Comparison of ENCODE assay signal across 9 cellular contexts in the genomic region with DNA sequence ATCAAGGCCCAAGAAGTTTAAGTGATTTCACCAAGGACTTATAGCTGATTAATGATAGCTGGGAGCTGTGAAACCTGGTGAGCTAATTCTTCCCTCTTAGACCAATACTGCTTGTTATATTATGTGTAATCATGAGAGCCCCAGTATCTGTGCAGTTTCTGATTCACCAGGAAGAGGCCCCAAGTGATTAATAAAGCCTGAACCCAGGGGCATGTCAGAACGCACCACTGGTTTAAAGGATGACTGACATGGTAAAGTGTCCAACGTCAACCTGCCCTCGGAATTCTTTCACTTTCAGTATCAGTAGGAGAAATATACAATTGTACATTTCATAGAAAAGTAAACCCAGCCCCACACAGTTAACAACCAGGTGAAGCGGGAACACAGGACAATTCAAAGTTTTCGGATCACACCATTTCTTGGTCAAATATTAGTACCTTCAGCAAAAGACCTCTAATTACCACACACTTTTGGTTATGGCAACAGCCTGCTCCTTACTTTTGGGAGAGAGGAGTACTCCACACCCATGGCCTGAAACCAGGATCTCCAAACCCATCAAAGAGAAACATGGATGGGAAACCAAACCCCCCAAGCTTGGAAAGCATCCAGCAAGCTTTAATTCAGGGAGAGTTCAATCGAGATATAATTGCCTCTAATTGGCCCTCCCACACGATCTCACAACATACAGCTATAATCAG. TPM values are rescaled to one million over a fixed set of nuclear protein-coding genes. Genes with fewer than 3 reads are reported as not detected.
A peak's percentile ranks its signal among the peaks of the same experiment; 100 is the strongest.
DNase-seq lines count a peak whose midpoint lies in the region; ATAC-seq, FAIRE-seq and TF ChIP-seq lines count a peak whose summit lies in the region.
"Had no signal": no experiment of that assay in that cellular context is flagged by ENCODE, and none has a peak within 500 bp of the region (broad histone marks: within the 10 kb centered on the region; RNA-seq: fewer than 3 reads in every experiment).

No MANE protein-coding gene starts in this region.

- H3K27ac ChIP-seq in Panc1 (ENCODE audit: low read length), result peak overlapping the region; percentile 19; the same call in 1 of the 2 replicates
- H3K27ac ChIP-seq in coronary artery, result peak overlapping the region in 1 of 2 donors; percentile 38
- H3K27ac ChIP-seq in pancreas, result peak overlapping the region in 2 of 4 donors; percentile 53 to 57

- ATAC-seq in HG02623 (IDR thresholded peaks at IDR 0.05; ENCODE audit: unreplicated experiment) (peak; percentile 94), Panc1 (peak; percentile 80), pancreas (peak in 3 of 4 donors; percentile 69 to 85 (median 84))

- intact Hi-C loops in Panc1 (cut with micrococcal nuclease; ENCODE audit: unreplicated experiment) (no loop called here), pancreas (cut with DNase I) (no loop called here)

- TF ChIP-seq CTCF in Panc1 (IDR thresholded peaks at IDR 0.05) (no peak), coronary artery (IDR thresholded peaks at IDR 0.05) (no peak), pancreas (IDR thresholded peaks at IDR 0.05) (no peak)

- WGBS in pancreas, 2 donors, result 43 to 50% methylated on average over 7 of the region's 7 CpGs

- no peaks in the 10 kb centered on the region; the same call in 1 of the 2 replicates for H3K4me1 ChIP-seq in Panc1 (ENCODE audit: control insufficient read depth, insufficient read depth, low read length)
- H3K4me1 ChIP-seq in pancreas, result no peaks in the 10 kb centered on the region

- POLR2A ChIA-PET in Panc1 (lab: Charles Lee), result no interaction called here

- H3K4me3 ChIP-seq in Panc1 (ENCODE audit: low read depth in 2 of 2, low read length in 2 of 2) (peak overlapping the region; percentile 11 to 37), coronary artery (peak overlapping the region; percentile 29), pancreas (peak overlapping the region in 1 of 4 donors; percentile 10)

- DNase-seq in NCI-H748 (lab: John Stamatoyannopoulos, UW; ENCODE audit: unreplicated experiment), result peak; percentile 40
- DNase-seq in NCI-H748 treated with DMSO at 0.1 percent for 48 hours (lab: John Stamatoyannopoulos, UW), result no peak
- DNase-seq in Panc1 (ENCODE audit: low read depth, low spot score), result no peak
- DNase-seq in coronary artery (ENCODE audit: low spot score), result no peak
- no peak for DNase-seq in pancreas
- DNase-seq in HuH-7 (ENCODE audit: low spot score), result no peak
- no peak for DNase-seq in 8988T

- H3K9me3 ChIP-seq in Panc1 (ENCODE audit: control insufficient read depth, insufficient read depth, low read depth, low read length) (no peaks in the 10 kb centered on the region), pancreas (no peaks in the 10 kb centered on the region)

- BruUV-seq in Panc1 (replicated peaks; lab: Mats Ljungman, UMichigan), result no TSS peak

- FAIRE-seq in pancreas (lab: Jason Lieb, UNC), result no peak

- CTCF ChIA-PET in Panc1 (lab: Charles Lee), result no interaction called here

- H3K27me3 ChIP-seq in Panc1 (ENCODE audit: control insufficient read depth, insufficient read depth, low read length) (peaks cover 3% of the 10 kb centered on the region; the same call in 1 of the 2 replicates), pancreas (no peaks in the 10 kb centered on the region)

- H3K36me3 ChIP-seq in Panc1 (ENCODE audit: control insufficient read depth, insufficient read depth, low read length), result no peaks in the 10 kb centered on the region
- H3K36me3 ChIP-seq in pancreas, result no peaks in the 10 kb centered on the region

- in situ Hi-C loops in Panc1 (cut with HindIII; ENCODE audit: low pct_unique_long_range_greater_than_20kb, low sequenced_read_pairs), result no loop called here

RNA-seq across cellular contexts. Expression of gene TMCC3, which starts 28.5 kb away (rescaled TPM):
- total RNA-seq in Panc1 (2021; ENCODE audit: unreplicated experiment), result 0.92 TPM
- 1.2 TPM for polyA plus RNA-seq in Panc1 (2012; ENCODE audit: insufficient read length)
- total RNA-seq in pancreas, result 1 to 10 TPM; 1.2 to 6.9 (median 2.3) TPM
- 1 to 10 TPM; 1.0 to 3.5 TPM for polyA plus RNA-seq in pancreas
- polyA plus RNA-seq: BJ had no signal
